Comparison of ENCODE assay signal across 8 cellular contexts in the genomic region with DNA sequence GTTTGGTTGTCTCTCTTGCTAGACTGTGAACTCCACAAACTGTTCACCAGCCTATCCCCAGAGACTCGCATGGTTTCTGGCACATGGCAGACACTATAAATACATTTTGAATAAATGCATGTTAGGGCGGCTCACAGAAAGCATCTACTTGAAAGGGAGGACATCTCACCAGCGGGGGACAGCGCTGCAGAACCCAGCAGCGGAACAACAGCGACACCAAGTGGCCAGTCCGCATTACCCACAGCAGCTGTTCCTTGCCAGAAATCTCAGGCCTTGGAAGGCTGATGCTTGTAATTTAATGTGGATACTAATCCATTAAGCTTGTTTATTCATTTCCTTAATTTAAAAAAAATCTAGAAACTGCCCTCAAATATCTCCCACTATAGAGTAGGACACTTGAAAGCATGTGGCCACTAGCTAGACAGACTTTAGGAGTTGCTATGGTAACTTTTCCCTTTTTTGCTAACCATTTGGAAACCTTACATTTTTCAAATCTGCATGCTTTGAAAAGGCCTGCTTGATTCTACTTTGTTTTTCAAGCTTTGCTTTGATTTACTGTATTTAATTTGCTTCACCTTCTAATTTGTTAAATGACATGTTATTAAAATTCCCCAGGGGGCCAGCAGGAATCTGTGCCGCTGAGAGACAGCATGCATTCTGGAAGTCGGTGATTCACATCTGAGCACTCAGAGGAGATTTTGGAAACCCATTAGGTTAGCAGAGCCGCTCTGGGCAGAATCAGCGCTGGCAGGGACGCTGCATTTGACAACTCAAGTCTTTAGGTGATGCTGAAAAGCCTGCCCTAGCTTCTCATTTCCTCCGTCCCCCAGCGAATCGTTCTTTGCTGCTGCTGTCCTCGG.
A peak's percentile ranks its signal among the peaks of the same experiment; 100 is the strongest.
DNase-seq lines count a peak whose midpoint lies in the region; ATAC-seq lines count a peak whose summit lies in the region.

No MANE protein-coding gene starts in this region.

- intact Hi-C loops in posterior cingulate gyrus (cut with DNase I) = loop anchor here (2.0 to 10.0 kb wide), 5 partner anchors 69 to 819 kb away; a partner anchor contains a TSS

- no peak overlapping the region for H3K4me3 ChIP-seq in SJSA1

- no peaks in the 10 kb centered on the region for H3K36me3 ChIP-seq in SJSA1

- DNase-seq in DMS53 (lab: John Stamatoyannopoulos, UW) = peak; percentile 87
- peak; percentile 63 for DNase-seq in M059J (ENCODE audit: low read depth)
- DNase-seq in SJSA1 (ENCODE audit: low read depth in 1 of 2, low spot score in 2 of 2) = peak; percentile 41 to 67
- DNase-seq in activated naive CD4-positive, alpha-beta T cell (lab: John Stamatoyannopoulos, UW) = peak; percentile 40 to 71 (median 64)
- peak; percentile 68 for DNase-seq in glomerular visceral epithelial cell (ENCODE audit: extremely low spot score)
- peak; percentile 66 to 97 (median 84) for DNase-seq in posterior cingulate gyrus
- peak; percentile 72 for DNase-seq in ureter (ENCODE audit: low spot score)

- ATAC-seq in GM21717 (IDR thresholded peaks at IDR 0.05; ENCODE audit: unreplicated experiment) = peak; percentile 65

- H3K27ac ChIP-seq in SJSA1 = no peak overlapping the region

- H3K9me3 ChIP-seq in SJSA1 (replicated peaks) = no peaks in the 10 kb centered on the region

- peaks cover 6% of the 10 kb centered on the region for H3K4me1 ChIP-seq in SJSA1 (replicated peaks)

- no peaks in the 10 kb centered on the region for H3K27me3 ChIP-seq in SJSA1 (replicated peaks)
